Comparison of ENCODE assay signal across 8 cellular contexts in the genomic region with DNA sequence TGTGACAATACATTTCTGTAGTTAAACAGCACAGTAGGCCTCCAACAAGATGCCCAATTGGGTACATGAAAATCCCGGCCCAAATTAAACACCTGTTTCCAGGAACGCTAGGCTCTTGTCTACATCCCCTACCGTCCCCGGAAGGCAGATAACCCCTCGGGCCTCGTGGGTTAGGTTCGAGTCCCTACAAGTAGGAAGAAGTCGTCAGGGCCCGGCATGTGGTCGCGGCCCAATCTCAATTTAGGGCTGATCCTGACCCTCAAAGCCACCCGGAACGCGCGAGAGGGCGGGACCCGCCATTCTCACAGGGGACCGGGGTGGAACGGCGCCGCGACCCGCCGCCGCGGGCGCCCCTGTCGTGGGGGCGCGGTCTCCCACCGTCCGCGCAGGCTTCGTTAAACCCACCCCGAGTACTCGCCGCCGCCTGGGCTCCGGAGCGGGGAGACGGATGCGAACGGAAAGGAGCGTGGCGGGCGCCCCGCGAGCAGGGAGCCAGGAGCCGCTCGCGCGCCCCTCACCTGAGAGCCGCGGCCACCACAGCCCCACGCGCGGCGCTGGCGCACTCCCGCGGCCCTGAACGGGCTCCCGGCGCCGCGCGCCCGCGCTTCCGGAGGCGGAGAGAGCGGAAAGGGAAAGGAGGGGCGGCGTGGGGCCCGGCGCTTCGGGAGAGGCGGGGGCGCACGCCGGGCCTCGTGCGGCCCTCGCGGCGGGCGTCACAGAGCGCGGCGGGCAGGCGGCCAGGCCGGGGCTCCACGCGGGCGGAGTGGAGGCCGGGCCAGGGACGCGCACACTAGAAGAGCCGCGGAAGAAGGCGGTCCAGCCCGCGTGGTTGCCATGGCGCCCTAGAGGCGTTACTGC. TPM values are rescaled to one million over a fixed set of nuclear protein-coding genes. Genes with fewer than 3 reads are reported as not detected.
A peak's percentile ranks its signal among the peaks of the same experiment; 100 is the strongest.
DNase-seq lines count a peak whose midpoint lies in the region; ATAC-seq and TF ChIP-seq lines count a peak whose summit lies in the region.

A gene (minus strand): TSS at position 621 of the 858 bp plus-strand sequence. CDS start 12,804 bp downstream, outside the sequence.

- TF ChIP-seq CTCF in fibroblast of mammary gland (conservative IDR thresholded peaks at IDR 0.05; ENCODE audit: control insufficient read depth, insufficient read depth, low read depth, low read length) (no peak), natural killer cell (IDR thresholded peaks at IDR 0.05) (no peak)

- peak within 1 kb of the TSS; percentile 73; the same call in 1 of the 2 replicates for H3K27ac ChIP-seq in HUES6 (ENCODE audit: low read depth, low read length)

- peaks cover 29% of the 10 kb centered on the region for H3K36me3 Mint-ChIP-seq in activated T-helper 17 cell treated with anti-CD3 and anti-CD28 coated beads, Interleukin-2, amount 50 U/mL, for 72 hours (ENCODE audit: low read depth)
- no peaks in the 10 kb centered on the region for H3K36me3 Mint-ChIP-seq in natural killer cell
- peaks cover 4 to 16% of the 10 kb centered on the region in 2 donors for H3K36me3 Mint-ChIP-seq in stimulated activated naive B cell treated with anti-CD40 and anti-IgM and Interleukin-4, amounts not matched to agents 10 μg/mL and 1 μg/mL and 100 μg/mL, for 72 hours

- H3K4me3 ChIP-seq in HUES6 (ENCODE audit: low read depth, low read length) (peak within 1 kb of the TSS; percentile 70), fibroblast of mammary gland (ENCODE audit: control insufficient read depth, low read depth, low read length) (peak within 1 kb of the TSS; percentile 65)

- H3K27me3 Mint-ChIP-seq in activated T-helper 17 cell treated with anti-CD3 and anti-CD28 coated beads, Interleukin-2, amount 50 U/mL, for 72 hours = no peaks in the 10 kb centered on the region
- H3K27me3 Mint-ChIP-seq in natural killer cell (ENCODE audit: low read depth in 2 of 2) = no peaks in the 10 kb centered on the region
- no peaks in the 10 kb centered on the region for H3K27me3 Mint-ChIP-seq in stimulated activated naive B cell treated with anti-CD40 and anti-IgM and Interleukin-4, amounts not matched to agents 10 μg/mL and 1 μg/mL and 100 μg/mL, for 72 hours

- DNase-seq in DMS114 treated with DMSO at 0.1 percent for 48 hours (lab: John Stamatoyannopoulos, UW; ENCODE audit: unreplicated experiment) (peak; percentile 82), RKO (ENCODE audit: low spot score) (peak; percentile 90), fibroblast of mammary gland (ENCODE audit: low read depth) (peak; percentile 88), natural killer cell (peak; percentile 80)
- peak; percentile 70 for DNase-seq in stimulated activated naive B cell treated with anti-CD40 and anti-IgM and Interleukin-4, amounts not matched to agents 10 μg/mL and 1 μg/mL and 100 μg/mL, for 72 hours

- peak within 1 kb of the TSS; percentile 99 for H3K4me3 Mint-ChIP-seq in activated T-helper 17 cell treated with anti-CD3 and anti-CD28 coated beads, Interleukin-2, amount 50 U/mL, for 72 hours
- H3K4me3 Mint-ChIP-seq in natural killer cell = peak within 1 kb of the TSS; percentile 97
- H3K4me3 Mint-ChIP-seq in stimulated activated naive B cell treated with anti-CD40 and anti-IgM and Interleukin-4, amounts not matched to agents 10 μg/mL and 1 μg/mL and 100 μg/mL, for 72 hours = peak within 1 kb of the TSS; percentile 96 to 98

- no peaks in the 10 kb centered on the region for H3K9me3 Mint-ChIP-seq in activated T-helper 17 cell treated with anti-CD3 and anti-CD28 coated beads, Interleukin-2, amount 50 U/mL, for 72 hours
- no peaks in the 10 kb centered on the region for H3K9me3 Mint-ChIP-seq in natural killer cell
- no peaks in the 10 kb centered on the region for H3K9me3 Mint-ChIP-seq in stimulated activated naive B cell treated with anti-CD40 and anti-IgM and Interleukin-4, amounts not matched to agents 10 μg/mL and 1 μg/mL and 100 μg/mL, for 72 hours

- H3K27ac Mint-ChIP-seq in activated T-helper 17 cell treated with anti-CD3 and anti-CD28 coated beads, Interleukin-2, amount 50 U/mL, for 72 hours = peak within 1 kb of the TSS; percentile 100
- H3K27ac Mint-ChIP-seq in natural killer cell = peak within 1 kb of the TSS; percentile 93 to 96
- H3K27ac Mint-ChIP-seq in stimulated activated naive B cell treated with anti-CD40 and anti-IgM and Interleukin-4, amounts not matched to agents 10 μg/mL and 1 μg/mL and 100 μg/mL, for 72 hours = peak within 1 kb of the TSS; percentile 99

- H3K4me1 Mint-ChIP-seq in activated T-helper 17 cell treated with anti-CD3 and anti-CD28 coated beads, Interleukin-2, amount 50 U/mL, for 72 hours = peaks cover 16% of the 10 kb centered on the region
- peaks cover 33 to 44% of the 10 kb centered on the region in 2 donors for H3K4me1 Mint-ChIP-seq in natural killer cell
- H3K4me1 Mint-ChIP-seq in stimulated activated naive B cell treated with anti-CD40 and anti-IgM and Interleukin-4, amounts not matched to agents 10 μg/mL and 1 μg/mL and 100 μg/mL, for 72 hours = peaks cover 24 to 51% of the 10 kb centered on the region in 2 donors

- peaks cover 5% of the 10 kb centered on the region for H3K27me3 ChIP-seq in HUES6 (ENCODE audit: control insufficient read depth, insufficient read depth, low read length)

- peaks cover 22% of the 10 kb centered on the region for H3K4me1 ChIP-seq in HUES6 (ENCODE audit: control insufficient read depth, insufficient read depth, low read length)

- intact Hi-C loops in natural killer cell (cut with micrococcal nuclease) = loop anchor here (1.0 to 10.0 kb wide), 5 partner anchors 61 to 1696 kb away; a partner anchor contains a TSS

- peak; percentile 69 for ATAC-seq in GM21390 (IDR thresholded peaks at IDR 0.05; ENCODE audit: unreplicated experiment)
- ATAC-seq in activated T-helper 17 cell treated with anti-CD3 and anti-CD28 coated beads, Interleukin-2, amount 50 U/mL, for 72 hours (replicated peaks) = peak; percentile 87
- ATAC-seq in natural killer cell = peak; percentile 86 to 94 (median 90)
- ATAC-seq in stimulated activated naive B cell treated with anti-CD40 and anti-IgM and Interleukin-4, amounts not matched to agents 10 μg/mL and 1 μg/mL and 100 μg/mL, for 72 hours (replicated peaks) = peak; percentile 84 to 91

- peak within 1 kb of the TSS; percentile 68 for H3K9ac ChIP-seq in HUES6 (ENCODE audit: low read length)

- no peaks in the 10 kb centered on the region; the same call in 1 of the 2 replicates for H3K36me3 ChIP-seq in HUES6 (ENCODE audit: control insufficient read depth, insufficient read depth, low read length)

- H3K9me3 ChIP-seq in HUES6 (ENCODE audit: control insufficient read depth, insufficient read depth, low read depth, low read length) = no peaks in the 10 kb centered on the region

RNA-seq across cellular contexts. Expression of the gene that starts here (rescaled TPM):
- total RNA-seq in activated T-helper 17 cell treated with anti-CD3 and anti-CD28 coated beads, Interleukin-2, amount 50 U/mL, for 72 hours = 10 to 100 TPM; 33.7 to 37.0 TPM
- total RNA-seq in natural killer cell = 10 to 100 TPM; 25.7 to 30.5 (median 25.9) TPM

Comparison
In these comparisons a context has a peak if more than half of its experiments do, and no peak if none do; other contexts are left out.
1. Peak in every context shown above with its lines: DNase-seq, ATAC-seq, H3K4me3 ChIP-seq and H3K27ac ChIP-seq.